Comparison of ENCODE assay signal across 23 cellular contexts in genomic region chr20:21028436-21028835, GRCh38.
"Had no signal": no experiment of that assay in that cellular context is flagged by ENCODE, and none has a peak within 500 bp of the region (broad histone marks: within the 10 kb centered on the region; RNA-seq: fewer than 3 reads in every experiment).

No MANE protein-coding gene starts in this region.

- H3K27ac ChIP-seq: brain microvascular endothelial cell, coronary artery, dorsolateral prefrontal cortex, WERI-Rb-1 had no signal

- H3K27me3 ChIP-seq: brain microvascular endothelial cell had no signal

- H3K4me3 ChIP-seq: coronary artery, dorsolateral prefrontal cortex had no signal

- DNase-seq: activated B cell treated with CpG ODN at 0.5 μM for 24 hours; activated CD4-positive, alpha-beta T cell treated with anti-CD3 and anti-CD28 coated beads for 48 hours; activated CD4-positive, alpha-beta T cell treated with anti-CD3 and anti-CD28 coated beads, Interleukin-2, amount 50 U/mL, for 1 hour; activated CD4-positive, alpha-beta T cell treated with anti-CD3 and anti-CD28 coated beads, Interleukin-2, amount 50 U/mL, for 48 hours; activated CD8-positive, alpha-beta memory T cell treated with anti-CD3 and anti-CD28 coated beads for 24 hours; activated CD8-positive, alpha-beta T cell treated with anti-CD3 and anti-CD28 coated beads for 36 hours; activated effector memory CD4-positive, alpha-beta T cell treated with Interleukin-2 at 50 U/mL for 16 hours; activated gamma-delta T cell treated with Interleukin-2 at 50 U/mL for 16 hours; activated naive CD4-positive, alpha-beta T cell treated with anti-CD3 and anti-CD28 coated beads, Interleukin-2, amount 50 U/mL, for 16 hours; activated naive CD4-positive, alpha-beta T cell treated with Interleukin-2 at 50 U/mL for 16 hours; activated T-cell treated with anti-CD3 and anti-CD28 coated beads, Interleukin-2, amount 50 U/mL, for 4 hours; amniotic stem cell; anterior cingulate cortex; brain microvascular endothelial cell; dorsolateral prefrontal cortex; effector memory CD4-positive, alpha-beta T cell; endodermal cell; foreskin fibroblast; T-cell; T-helper 17 cell; T1000; WERI-Rb-1 had no signal

- H3K36me3 ChIP-seq: brain microvascular endothelial cell, WERI-Rb-1 had no signal
